ENCODE assay signal across 25 cellular contexts in the genomic region with DNA sequence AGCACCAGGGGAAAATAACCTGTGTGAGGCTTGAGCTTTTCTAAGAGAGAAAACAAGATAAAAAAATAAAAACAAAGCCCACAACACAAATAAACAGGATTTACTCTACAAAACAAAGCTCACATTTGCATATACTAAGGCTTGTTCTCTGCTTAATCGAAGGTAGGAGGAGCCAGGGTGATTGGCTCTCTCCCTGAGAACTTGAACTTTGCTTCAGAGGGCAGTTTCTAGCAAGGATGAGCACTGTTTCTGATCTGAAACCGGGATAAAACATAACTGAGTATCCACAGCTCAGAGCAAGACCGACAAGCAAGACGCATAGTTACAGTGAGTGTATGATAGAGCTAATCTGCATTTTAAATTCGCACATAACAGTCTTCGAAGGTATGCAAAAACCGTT.
"Had no signal": no experiment of that assay in that cellular context is flagged by ENCODE, and none has a peak within 500 bp of the region (broad histone marks: within the 10 kb centered on the region; RNA-seq: fewer than 3 reads in every experiment).

No MANE protein-coding gene starts in this region.

- H3K36me3 ChIP-seq: esophagus squamous epithelium, gastroesophageal sphincter had no signal

- ATAC-seq: activated T-cell treated with anti-CD3 and anti-CD28 coated beads, Interleukin-2, amount 50 U/mL, for 72 hours; body of pancreas; effector memory CD8-positive, alpha-beta T cell; gastroesophageal sphincter had no signal

- H3K9me3 ChIP-seq: body of pancreas, esophagus squamous epithelium, gastroesophageal sphincter had no signal

- H3K4me3 ChIP-seq: body of pancreas, esophagus squamous epithelium, gastroesophageal sphincter had no signal

- DNase-seq: activated CD4-positive, alpha-beta memory T cell treated with anti-CD3 and anti-CD28 coated beads, Interleukin-2, amount 10 ng/mL, durations not matched to agents 7 days and 5 days; activated CD4-positive, alpha-beta T cell treated with anti-CD3 and anti-CD28 coated beads for 1 hour; activated CD4-positive, alpha-beta T cell treated with anti-CD3 and anti-CD28 coated beads for 4 hours; activated CD4-positive, alpha-beta T cell treated with anti-CD3 and anti-CD28 coated beads, Interleukin-2, amount 10 ng/mL, durations not matched to agents 7 days and 5 days; activated CD4-positive, alpha-beta T cell treated with anti-CD3 and anti-CD28 coated beads, Interleukin-2, amount 50 U/mL, for 4 hours; activated CD8-positive, alpha-beta memory T cell treated with anti-CD3 and anti-CD28 coated beads, Interleukin-2, amount 50 U/mL, for 48 hours; activated gamma-delta T cell treated with Interleukin-2 at 50 U/mL for 16 hours; activated naive CD4-positive, alpha-beta T cell treated with anti-CD3 and anti-CD28 coated beads, Interleukin-2, amount 50 U/mL, for 16 hours; activated naive CD4-positive, alpha-beta T cell treated with Interleukin-2 at 50 U/mL for 16 hours; activated T-cell treated with anti-CD3 and anti-CD28 coated beads for 4 hours; activated T-cell treated with anti-CD3 and anti-CD28 coated beads, Interleukin-2, amount 50 U/mL, for 24 hours; activated T-cell treated with anti-CD3 and anti-CD28 coated beads, Interleukin-2, amount 50 U/mL, for 72 hours; amniotic stem cell; anterior cingulate cortex; body of pancreas; caudate nucleus; cortex of kidney; dermis blood vessel endothelial cell; effector CD4-positive, alpha-beta T cell; effector memory CD8-positive, alpha-beta T cell; esophagus squamous epithelium; foreskin melanocyte; T-helper 2 cell had no signal

- H3K27me3 ChIP-seq: body of pancreas, esophagus squamous epithelium, gastroesophageal sphincter had no signal

- H3K27ac ChIP-seq: body of pancreas, esophagus squamous epithelium, gastroesophageal sphincter had no signal

- H3K4me1 ChIP-seq: body of pancreas, esophagus squamous epithelium, gastroesophageal sphincter had no signal

- FAIRE-seq: colon had no signal
